Comparison of ENCODE assay signal across 1 cellular context in genomic region chr6:4402477-4402976, GRCh38.
TF ChIP-seq lines count a peak whose summit lies in the region.

No MANE protein-coding gene starts in this region.

TF ChIP-seq in K562, 482 proteins besides CTCF, POLR2A, EP300 and RAD21 (continued from another document):
- TF ChIP-seq ZBTB26 (CRISPR knock-in tag; IDR thresholded peaks at IDR 0.05): no peak
- no peak for TF ChIP-seq MCM7 (IDR thresholded peaks at IDR 0.05)
- TF ChIP-seq ZNF24 (IDR thresholded peaks at IDR 0.05): peak; percentile 95
- TF ChIP-seq MAFF (IDR thresholded peaks at IDR 0.05; ENCODE audit: low read length): peak; percentile 90
- peak; percentile 64 for TF ChIP-seq ESRRA (IDR thresholded peaks at IDR 0.05; ENCODE audit: borderline replicate concordance, low read depth)
- no peak for TF ChIP-seq RFX7 (CRISPR knock-in tag; IDR thresholded peaks at IDR 0.05)
- no peak for TF ChIP-seq TEAD1 (CRISPR knock-in tag; IDR thresholded peaks at IDR 0.05)
- peak; percentile 67; the same call in 1 of the 2 replicates for TF ChIP-seq L3MBTL2 (IDR thresholded peaks at IDR 0.05)
- TF ChIP-seq GMEB1 (CRISPR knock-in tag; IDR thresholded peaks at IDR 0.05): no peak
- TF ChIP-seq FOXP1 (CRISPR knock-in tag; IDR thresholded peaks at IDR 0.05): no peak
